Comparison of ENCODE assay signal across 8 cellular contexts in the genomic region with DNA sequence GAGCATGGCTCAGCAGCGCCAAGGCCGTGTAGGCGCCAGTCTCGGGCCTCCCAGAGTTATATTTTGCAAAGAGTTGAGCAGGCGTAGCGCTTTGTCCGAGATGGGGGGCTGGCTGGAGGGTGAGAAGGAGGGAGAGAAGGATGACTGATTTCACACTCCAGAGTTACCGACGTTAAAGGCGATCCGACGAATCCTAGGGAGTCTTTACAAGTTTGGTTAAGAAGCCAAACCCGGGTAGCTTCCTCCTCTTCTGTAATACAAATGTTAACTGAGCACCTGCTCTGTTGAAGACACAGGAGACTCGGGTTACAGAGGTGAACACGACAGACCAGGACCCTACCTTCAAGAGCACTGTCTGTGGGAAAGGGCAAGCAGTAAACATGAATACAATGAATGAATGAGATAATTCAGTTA. TPM values are rescaled to one million over a fixed set of nuclear protein-coding genes. Genes with fewer than 3 reads are reported as not detected.
DNase-seq lines count a peak whose midpoint lies in the region; ATAC-seq and TF ChIP-seq lines count a peak whose summit lies in the region.

No MANE protein-coding gene starts in this region.

- WGBS in gastroesophageal sphincter (ENCODE audit: low coverage in 1 of 2), 2 donors, result 0% methylated on average over 4 to 9 of the region's 15 CpGs

- ATAC-seq in gastroesophageal sphincter (no peak), esophagus mucosa (no peak)
- ATAC-seq in stimulated activated naive B cell treated with anti-CD40 and anti-IgM and Interleukin-4, amounts not matched to agents 10 μg/mL and 1 μg/mL and 100 μg/mL, for 72 hours (replicated peaks), result no peak

- H3K9me3 ChIP-seq in SJSA1 (replicated peaks), result no peaks in the 10 kb centered on the region
- no peaks in the 10 kb centered on the region for H3K9me3 ChIP-seq in gastroesophageal sphincter

- H3K4me3 Mint-ChIP-seq in stimulated activated naive B cell treated with anti-CD40 and anti-IgM and Interleukin-4, amounts not matched to agents 10 μg/mL and 1 μg/mL and 100 μg/mL, for 72 hours, result peak overlapping the region; percentile 99 to 100

- no peaks in the 10 kb centered on the region for H3K27me3 Mint-ChIP-seq in stimulated activated naive B cell treated with anti-CD40 and anti-IgM and Interleukin-4, amounts not matched to agents 10 μg/mL and 1 μg/mL and 100 μg/mL, for 72 hours

- H3K27me3 ChIP-seq in SJSA1 (replicated peaks), result no peaks in the 10 kb centered on the region
- H3K27me3 ChIP-seq in gastroesophageal sphincter, result no peaks in the 10 kb centered on the region

- peaks cover 58 to 87% of the 10 kb centered on the region in 2 donors for H3K4me1 Mint-ChIP-seq in stimulated activated naive B cell treated with anti-CD40 and anti-IgM and Interleukin-4, amounts not matched to agents 10 μg/mL and 1 μg/mL and 100 μg/mL, for 72 hours

- H3K36me3 ChIP-seq in SJSA1 (peaks cover 33% of the 10 kb centered on the region), gastroesophageal sphincter (no peaks in the 10 kb centered on the region)

- peak overlapping the region; percentile 100 for H3K27ac ChIP-seq in SJSA1
- peak overlapping the region; percentile 29 to 100 (median 98) for H3K27ac ChIP-seq in gastroesophageal sphincter

- H3K9me3 Mint-ChIP-seq in stimulated activated naive B cell treated with anti-CD40 and anti-IgM and Interleukin-4, amounts not matched to agents 10 μg/mL and 1 μg/mL and 100 μg/mL, for 72 hours, result no peaks in the 10 kb centered on the region

- H3K36me3 Mint-ChIP-seq in stimulated activated naive B cell treated with anti-CD40 and anti-IgM and Interleukin-4, amounts not matched to agents 10 μg/mL and 1 μg/mL and 100 μg/mL, for 72 hours, result peaks cover 26 to 39% of the 10 kb centered on the region in 2 donors

- peak overlapping the region; percentile 56 for H3K4me3 ChIP-seq in SJSA1
- peak overlapping the region; percentile 35 to 74 for H3K4me3 ChIP-seq in gastroesophageal sphincter

- TF ChIP-seq POLR2A in gastroesophageal sphincter (IDR thresholded peaks at IDR 0.05), result no peak

- H3K4me1 ChIP-seq in SJSA1 (replicated peaks) (peaks cover 35% of the 10 kb centered on the region), gastroesophageal sphincter (peaks cover 2 to 84% (median 28%) of the 10 kb centered on the region in 3 donors)

- peak in 1 of 4 experiments; percentile 56 for TF ChIP-seq CTCF in gastroesophageal sphincter (IDR thresholded peaks at IDR 0.05)

- H3K27ac Mint-ChIP-seq in stimulated activated naive B cell treated with anti-CD40 and anti-IgM and Interleukin-4, amounts not matched to agents 10 μg/mL and 1 μg/mL and 100 μg/mL, for 72 hours, result peak overlapping the region; percentile 100

- DNase-seq in NCI-H1092 treated with DMSO at 0.1 percent for 48 hours (lab: John Stamatoyannopoulos, UW) (peak; percentile 21), NCI-H1092 (lab: John Stamatoyannopoulos, UW) (no peak), SJSA1 (ENCODE audit: low read depth in 1 of 2, low spot score in 2 of 2) (no peak), AG08395 (ENCODE audit: low spot score) (no peak), NCI-H2171 (lab: John Stamatoyannopoulos, UW) (no peak)
- no peak for DNase-seq in stimulated activated naive B cell treated with anti-CD40 and anti-IgM and Interleukin-4, amounts not matched to agents 10 μg/mL and 1 μg/mL and 100 μg/mL, for 72 hours

- TF ChIP-seq EP300 in gastroesophageal sphincter (IDR thresholded peaks at IDR 0.05), result no peak

RNA-seq across cellular contexts. Expression of a gene that starts 0.8 kb away (rescaled TPM):
- 17.5 and 29.3 TPM in 2 replicates for total RNA-seq in SJSA1 (2014; rRNA removed; shearing (Covaris generic))
- total RNA-seq in gastroesophageal sphincter (10 to 100 TPM; 41.0 to 55.3 (median 47.3) TPM), esophagus mucosa (116 TPM)

RNA-seq across cellular contexts. Expression of a gene that starts 3.7 kb away (rescaled TPM):
- not detected in 2 replicates for total RNA-seq in SJSA1 (2014; rRNA removed; shearing (Covaris generic))
- total RNA-seq in gastroesophageal sphincter, result not detected
- not detected for total RNA-seq in esophagus mucosa

RNA-seq across cellular contexts. Expression of a gene that starts 5.5 kb away (rescaled TPM):
- total RNA-seq in SJSA1 (2014; rRNA removed; shearing (Covaris generic)), result 13.8 and 19.9 TPM in 2 replicates
- total RNA-seq in gastroesophageal sphincter (100 to 1,000 TPM in 1 of 4 donors, 10 to 100 TPM in 3; 68.4 to 115 (median 80.2) TPM), esophagus mucosa (21.0 TPM)

RNA-seq across cellular contexts. Expression of a gene that starts 40.1 kb away (rescaled TPM):
- 3.9 and 14.7 TPM in 2 replicates for total RNA-seq in SJSA1 (2014; rRNA removed; shearing (Covaris generic))
- total RNA-seq in gastroesophageal sphincter, result 10 to 100 TPM in 1 of 4 donors, 1 to 10 TPM in 3; 4.7 to 12.1 (median 8.1) TPM
- total RNA-seq in esophagus mucosa, result 4.9 TPM

RNA-seq across cellular contexts. Expression of a gene that starts 45.7 kb away (rescaled TPM):
- not detected in 2 replicates for total RNA-seq in SJSA1 (2014; rRNA removed; shearing (Covaris generic))
- 1 to 10 TPM in 1 of 4 donors, under 1 TPM in 2, not detected in 1; 0.13 to 1.0 (median 0.42) TPM for total RNA-seq in gastroesophageal sphincter
- total RNA-seq in esophagus mucosa, result 8.6 TPM
